In the genomic region with DNA sequence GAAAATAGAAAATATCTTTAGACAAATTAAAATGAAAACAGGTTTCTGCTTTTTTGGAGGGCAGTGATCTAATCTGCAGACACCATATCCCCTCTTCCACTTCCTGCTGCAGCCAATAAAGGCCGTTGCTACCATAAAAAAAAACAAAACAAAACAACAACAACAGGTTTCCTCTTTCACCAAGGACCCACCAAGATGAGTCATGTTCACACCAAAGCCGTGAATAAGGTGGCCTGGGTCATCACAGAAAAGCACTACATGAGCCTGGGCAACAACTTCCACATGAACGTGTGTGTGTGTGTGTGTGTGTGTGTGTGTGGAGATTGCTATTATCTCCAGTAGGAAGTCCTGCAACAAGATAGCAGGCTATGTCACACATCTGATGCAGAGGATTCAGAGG, we compare ENCODE assay signal across 10 cellular contexts. TPM values are rescaled to one million over a fixed set of nuclear protein-coding genes. Genes with fewer than 3 reads are reported as not detected.
DNase-seq lines count a peak whose midpoint lies in the region; ATAC-seq and TF ChIP-seq lines count a peak whose summit lies in the region.
"Had no signal": no experiment of that assay in that cellular context is flagged by ENCODE, and none has a peak within 500 bp of the region (broad histone marks: within the 10 kb centered on the region; RNA-seq: fewer than 3 reads in every experiment).

No MANE protein-coding gene starts in this region.

- H3K27ac ChIP-seq in left lung = no peak overlapping the region
- H3K27ac ChIP-seq: vagina had no signal

- no peaks in the 10 kb centered on the region for H3K36me3 ChIP-seq in left lung
- H3K36me3 ChIP-seq: vagina had no signal

- intact Hi-C loops in left lung (cut with DNase I) (no loop called here), left ventricle myocardium superior (cut with micrococcal nuclease) (no loop called here)

- no peak for TF ChIP-seq CTCF in left lung (IDR thresholded peaks at IDR 0.05)

- no peaks in the 10 kb centered on the region for H3K9me3 ChIP-seq in left lung
- H3K9me3 ChIP-seq: vagina had no signal

- DNase-seq in OCI-M1 (lab: John Stamatoyannopoulos, UW) (peak; percentile 53), left lung (no peak), anterior cingulate cortex (lab: John Stamatoyannopoulos, UW) (no peak), DMS 273 (lab: John Stamatoyannopoulos, UW; ENCODE audit: unreplicated experiment) (no peak), cortex of kidney (lab: John Stamatoyannopoulos, UW) (no peak), left ventricle myocardium superior (no peak)
- DNase-seq: activated CD8-positive, alpha-beta memory T cell treated with anti-CD3 and anti-CD28 coated beads for 24 hours had no signal

- H3K27me3 ChIP-seq in left lung = peaks cover 0 to 11% of the 10 kb centered on the region in 2 donors
- H3K27me3 ChIP-seq: vagina had no signal

- no peak overlapping the region for H3K4me3 ChIP-seq in left lung
- H3K4me3 ChIP-seq: vagina had no signal

- no peaks in the 10 kb centered on the region for H3K4me1 ChIP-seq in left lung
- H3K4me1 ChIP-seq: vagina had no signal

- ATAC-seq in GM18861 (IDR thresholded peaks at IDR 0.05; ENCODE audit: unreplicated experiment) (peak; percentile 67), HG02642 (IDR thresholded peaks at IDR 0.05; ENCODE audit: poor library complexity, unreplicated experiment) (peak; percentile 69), left lung (peak; percentile 23), left ventricle myocardium superior (no peak)

RNA-seq across cellular contexts. Expression of a gene that starts 24.8 kb away (rescaled TPM):
- total RNA-seq in left lung (10 to 100 TPM; 24.1 to 32.5 TPM), left ventricle myocardium superior (0.17 TPM)

Comparison
In these comparisons a context has a peak if more than half of its experiments do, and no peak if none do; other contexts are left out.
1. RNA of a gene that starts 24.8 kb away (total RNA-seq): 24.1 to 32.5 TPM in left lung; 0.17 TPM in left ventricle myocardium superior (single experiment); every median in the first group is over 10 times any median in the second.